1 cellular context compared by ENCODE assay signal in the genomic region with DNA sequence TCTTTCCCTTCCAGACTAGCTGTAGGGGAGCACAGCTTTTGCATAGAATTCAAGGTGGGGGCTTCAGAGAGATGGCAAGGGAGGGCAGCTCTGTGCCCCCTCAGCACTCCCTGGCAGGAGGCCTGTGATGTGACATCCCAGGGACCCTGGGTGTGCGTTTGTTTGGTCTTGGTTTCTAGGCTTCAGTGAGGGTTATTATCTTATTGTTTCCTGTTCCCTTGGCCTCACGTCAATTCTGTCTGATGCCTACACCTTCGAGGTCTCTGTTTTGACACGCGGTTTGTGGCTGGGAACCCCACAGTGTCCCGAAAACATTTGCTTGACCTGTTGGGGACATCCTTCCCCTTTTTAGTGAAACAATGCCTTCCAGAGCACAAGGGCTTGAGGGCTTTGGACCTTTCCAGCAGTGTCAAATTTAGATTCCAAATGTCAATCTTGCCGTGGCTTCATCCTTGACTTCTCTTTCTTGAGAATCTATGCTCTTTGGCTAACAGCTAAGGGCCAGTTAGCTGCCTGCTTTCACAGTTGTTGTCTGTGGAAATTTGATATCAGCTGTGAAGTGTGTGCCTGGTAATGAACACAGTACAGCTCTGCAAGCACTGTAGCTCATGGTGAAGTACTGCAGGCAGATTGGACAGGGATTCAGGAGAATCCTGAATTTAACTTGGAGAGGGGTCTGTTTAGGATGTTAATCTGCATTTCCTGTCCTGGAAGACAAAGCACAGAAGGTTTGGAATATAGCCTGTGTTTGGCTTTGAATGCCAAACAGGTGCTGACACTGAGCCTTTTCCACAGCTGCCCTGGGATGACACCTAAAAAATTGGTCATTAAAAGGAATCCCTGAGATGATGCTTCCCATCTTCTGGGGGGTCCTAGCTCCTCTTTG.
A peak's percentile ranks its signal among the peaks of the same experiment; 100 is the strongest.
TF ChIP-seq lines count a peak whose summit lies in the region.

No MANE protein-coding gene starts in this region.

TF ChIP-seq in GM12878, 131 proteins besides CTCF, POLR2A, EP300 and RAD21 (continued from another document and continues in another):
- TF ChIP-seq, protein P1, sequence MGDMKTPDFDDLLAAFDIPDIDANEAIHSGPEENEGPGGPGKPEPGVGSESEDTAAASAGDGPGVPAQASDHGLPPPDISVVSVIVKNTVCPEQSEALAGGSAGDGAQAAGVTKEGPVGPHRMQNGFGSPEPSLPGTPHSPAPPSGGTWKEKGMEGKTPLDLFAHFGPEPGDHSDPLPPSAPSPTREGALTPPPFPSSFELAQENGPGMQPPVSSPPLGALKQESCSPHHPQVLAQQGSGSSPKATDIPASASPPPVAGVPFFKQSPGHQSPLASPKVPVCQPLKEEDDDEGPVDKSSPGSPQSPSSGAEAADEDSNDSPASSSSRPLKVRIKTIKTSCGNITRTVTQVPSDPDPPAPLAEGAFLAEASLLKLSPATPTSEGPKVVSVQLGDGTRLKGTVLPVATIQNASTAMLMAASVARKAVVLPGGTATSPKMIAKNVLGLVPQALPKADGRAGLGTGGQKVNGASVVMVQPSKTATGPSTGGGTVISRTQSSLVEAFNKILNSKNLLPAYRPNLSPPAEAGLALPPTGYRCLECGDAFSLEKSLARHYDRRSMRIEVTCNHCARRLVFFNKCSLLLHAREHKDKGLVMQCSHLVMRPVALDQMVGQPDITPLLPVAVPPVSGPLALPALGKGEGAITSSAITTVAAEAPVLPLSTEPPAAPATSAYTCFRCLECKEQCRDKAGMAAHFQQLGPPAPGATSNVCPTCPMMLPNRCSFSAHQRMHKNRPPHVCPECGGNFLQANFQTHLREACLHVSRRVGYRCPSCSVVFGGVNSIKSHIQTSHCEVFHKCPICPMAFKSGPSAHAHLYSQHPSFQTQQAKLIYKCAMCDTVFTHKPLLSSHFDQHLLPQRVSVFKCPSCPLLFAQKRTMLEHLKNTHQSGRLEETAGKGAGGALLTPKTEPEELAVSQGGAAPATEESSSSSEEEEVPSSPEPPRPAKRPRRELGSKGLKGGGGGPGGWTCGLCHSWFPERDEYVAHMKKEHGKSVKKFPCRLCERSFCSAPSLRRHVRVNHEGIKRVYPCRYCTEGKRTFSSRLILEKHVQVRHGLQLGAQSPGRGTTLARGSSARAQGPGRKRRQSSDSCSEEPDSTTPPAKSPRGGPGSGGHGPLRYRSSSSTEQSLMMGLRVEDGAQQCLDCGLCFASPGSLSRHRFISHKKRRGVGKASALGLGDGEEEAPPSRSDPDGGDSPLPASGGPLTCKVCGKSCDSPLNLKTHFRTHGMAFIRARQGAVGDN (IDR thresholded peaks at IDR 0.05): peak; percentile 99
- TF ChIP-seq, protein P2, sequence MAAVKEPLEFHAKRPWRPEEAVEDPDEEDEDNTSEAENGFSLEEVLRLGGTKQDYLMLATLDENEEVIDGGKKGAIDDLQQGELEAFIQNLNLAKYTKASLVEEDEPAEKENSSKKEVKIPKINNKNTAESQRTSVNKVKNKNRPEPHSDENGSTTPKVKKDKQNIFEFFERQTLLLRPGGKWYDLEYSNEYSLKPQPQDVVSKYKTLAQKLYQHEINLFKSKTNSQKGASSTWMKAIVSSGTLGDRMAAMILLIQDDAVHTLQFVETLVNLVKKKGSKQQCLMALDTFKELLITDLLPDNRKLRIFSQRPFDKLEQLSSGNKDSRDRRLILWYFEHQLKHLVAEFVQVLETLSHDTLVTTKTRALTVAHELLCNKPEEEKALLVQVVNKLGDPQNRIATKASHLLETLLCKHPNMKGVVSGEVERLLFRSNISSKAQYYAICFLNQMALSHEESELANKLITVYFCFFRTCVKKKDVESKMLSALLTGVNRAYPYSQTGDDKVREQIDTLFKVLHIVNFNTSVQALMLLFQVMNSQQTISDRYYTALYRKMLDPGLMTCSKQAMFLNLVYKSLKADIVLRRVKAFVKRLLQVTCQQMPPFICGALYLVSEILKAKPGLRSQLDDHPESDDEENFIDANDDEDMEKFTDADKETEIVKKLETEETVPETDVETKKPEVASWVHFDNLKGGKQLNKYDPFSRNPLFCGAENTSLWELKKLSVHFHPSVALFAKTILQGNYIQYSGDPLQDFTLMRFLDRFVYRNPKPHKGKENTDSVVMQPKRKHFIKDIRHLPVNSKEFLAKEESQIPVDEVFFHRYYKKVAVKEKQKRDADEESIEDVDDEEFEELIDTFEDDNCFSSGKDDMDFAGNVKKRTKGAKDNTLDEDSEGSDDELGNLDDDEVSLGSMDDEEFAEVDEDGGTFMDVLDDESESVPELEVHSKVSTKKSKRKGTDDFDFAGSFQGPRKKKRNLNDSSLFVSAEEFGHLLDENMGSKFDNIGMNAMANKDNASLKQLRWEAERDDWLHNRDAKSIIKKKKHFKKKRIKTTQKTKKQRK (IDR thresholded peaks at IDR 0.05; ENCODE audit: low read depth, low read length): no peak
- TF ChIP-seq ZNF207 (IDR thresholded peaks at IDR 0.05; ENCODE audit: borderline replicate concordance) (0 out of 2 replicates have a peak, but pooled peaks have one; percentile 13), RUNX3 (IDR thresholded peaks at IDR 0.05; ENCODE audit: low read length) (peak; percentile 80), YBX1 (IDR thresholded peaks at IDR 0.05) (no peak), BHLHE40 (IDR thresholded peaks at IDR 0.05; ENCODE audit: borderline replicate concordance in 1 of 2, low read depth in 2 of 2, low read length in 1 of 2) (peak; percentile 61 to 73; a peak in 2 of 4 replicates), TCF7 (IDR thresholded peaks at IDR 0.05; ENCODE audit: borderline replicate concordance) (no peak), CHD4 (IDR thresholded peaks at IDR 0.05) (no peak), SP1 (IDR thresholded peaks at IDR 0.05; ENCODE audit: low read depth, low read length) (no peak), TARDBP (IDR thresholded peaks at IDR 0.05; ENCODE audit: borderline replicate concordance) (no peak), MXI1 (IDR thresholded peaks at IDR 0.05; ENCODE audit: low read depth, low read length) (peak; percentile 60; the same call in 1 of the 2 replicates), FOXM1 (IDR thresholded peaks at IDR 0.05; ENCODE audit: low read depth, low read length) (peak; percentile 22; the same call in 1 of the 2 replicates), RELA (IDR thresholded peaks at IDR 0.05; ENCODE audit: borderline replicate concordance, partially characterized antibody) (no peak), NR2C1 (IDR thresholded peaks at IDR 0.05) (0 out of 2 replicates have a peak, but pooled peaks have one; percentile 7), BMI1 (IDR thresholded peaks at IDR 0.05; ENCODE audit: borderline replicate concordance) (peak; percentile 63; the same call in 1 of the 2 replicates), TCF3 (IDR thresholded peaks at IDR 0.05; ENCODE audit: borderline replicate concordance, insufficient read depth, low read depth, low read length) (no peak), RBBP5 (conservative IDR thresholded peaks at IDR 0.05) (no peak), SMC3 (IDR thresholded peaks at IDR 0.05; ENCODE audit: borderline replicate concordance, low read length) (peak; percentile 30; the same call in 1 of the 2 replicates), STAT1 (conservative IDR thresholded peaks at IDR 0.05) (no peak), SREBF2 (IDR thresholded peaks at IDR 0.05; ENCODE audit: low read length) (no peak), NRF1 (conservative IDR thresholded peaks at IDR 0.05; ENCODE audit: low read depth, low read length) (no peak), MTA3 (IDR thresholded peaks at IDR 0.05; ENCODE audit: borderline replicate concordance, low read length) (no peak), NFYA (IDR thresholded peaks at IDR 0.05; ENCODE audit: borderline replicate concordance, low read depth, low read length) (no peak), BRCA1 (IDR thresholded peaks at IDR 0.05; ENCODE audit: low read depth, low read length) (no peak), ZNF274 (IDR thresholded peaks at IDR 0.05; ENCODE audit: insufficient read depth, insufficient read length) (no peak)
- TF ChIP-seq, protein P3, sequence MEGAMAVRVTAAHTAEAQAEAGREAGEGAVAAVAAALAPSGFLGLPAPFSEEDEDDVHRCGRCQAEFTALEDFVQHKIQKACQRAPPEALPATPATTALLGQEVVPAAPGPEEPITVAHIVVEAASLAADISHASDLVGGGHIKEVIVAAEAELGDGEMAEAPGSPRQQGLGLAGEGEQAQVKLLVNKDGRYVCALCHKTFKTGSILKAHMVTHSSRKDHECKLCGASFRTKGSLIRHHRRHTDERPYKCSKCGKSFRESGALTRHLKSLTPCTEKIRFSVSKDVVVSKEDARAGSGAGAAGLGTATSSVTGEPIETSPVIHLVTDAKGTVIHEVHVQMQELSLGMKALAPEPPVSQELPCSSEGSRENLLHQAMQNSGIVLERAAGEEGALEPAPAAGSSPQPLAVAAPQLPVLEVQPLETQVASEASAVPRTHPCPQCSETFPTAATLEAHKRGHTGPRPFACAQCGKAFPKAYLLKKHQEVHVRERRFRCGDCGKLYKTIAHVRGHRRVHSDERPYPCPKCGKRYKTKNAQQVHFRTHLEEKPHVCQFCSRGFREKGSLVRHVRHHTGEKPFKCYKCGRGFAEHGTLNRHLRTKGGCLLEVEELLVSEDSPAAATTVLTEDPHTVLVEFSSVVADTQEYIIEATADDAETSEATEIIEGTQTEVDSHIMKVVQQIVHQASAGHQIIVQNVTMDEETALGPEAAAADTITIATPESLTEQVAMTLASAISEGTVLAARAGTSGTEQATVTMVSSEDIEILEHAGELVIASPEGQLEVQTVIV (IDR thresholded peaks at IDR 0.05; ENCODE audit: borderline replicate concordance, partially characterized antibody): no peak
- TF ChIP-seq, protein P4, sequence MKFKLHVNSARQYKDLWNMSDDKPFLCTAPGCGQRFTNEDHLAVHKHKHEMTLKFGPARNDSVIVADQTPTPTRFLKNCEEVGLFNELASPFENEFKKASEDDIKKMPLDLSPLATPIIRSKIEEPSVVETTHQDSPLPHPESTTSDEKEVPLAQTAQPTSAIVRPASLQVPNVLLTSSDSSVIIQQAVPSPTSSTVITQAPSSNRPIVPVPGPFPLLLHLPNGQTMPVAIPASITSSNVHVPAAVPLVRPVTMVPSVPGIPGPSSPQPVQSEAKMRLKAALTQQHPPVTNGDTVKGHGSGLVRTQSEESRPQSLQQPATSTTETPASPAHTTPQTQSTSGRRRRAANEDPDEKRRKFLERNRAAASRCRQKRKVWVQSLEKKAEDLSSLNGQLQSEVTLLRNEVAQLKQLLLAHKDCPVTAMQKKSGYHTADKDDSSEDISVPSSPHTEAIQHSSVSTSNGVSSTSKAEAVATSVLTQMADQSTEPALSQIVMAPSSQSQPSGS (IDR thresholded peaks at IDR 0.05; ENCODE audit: low read length): no peak
- TF ChIP-seq, protein P5, sequence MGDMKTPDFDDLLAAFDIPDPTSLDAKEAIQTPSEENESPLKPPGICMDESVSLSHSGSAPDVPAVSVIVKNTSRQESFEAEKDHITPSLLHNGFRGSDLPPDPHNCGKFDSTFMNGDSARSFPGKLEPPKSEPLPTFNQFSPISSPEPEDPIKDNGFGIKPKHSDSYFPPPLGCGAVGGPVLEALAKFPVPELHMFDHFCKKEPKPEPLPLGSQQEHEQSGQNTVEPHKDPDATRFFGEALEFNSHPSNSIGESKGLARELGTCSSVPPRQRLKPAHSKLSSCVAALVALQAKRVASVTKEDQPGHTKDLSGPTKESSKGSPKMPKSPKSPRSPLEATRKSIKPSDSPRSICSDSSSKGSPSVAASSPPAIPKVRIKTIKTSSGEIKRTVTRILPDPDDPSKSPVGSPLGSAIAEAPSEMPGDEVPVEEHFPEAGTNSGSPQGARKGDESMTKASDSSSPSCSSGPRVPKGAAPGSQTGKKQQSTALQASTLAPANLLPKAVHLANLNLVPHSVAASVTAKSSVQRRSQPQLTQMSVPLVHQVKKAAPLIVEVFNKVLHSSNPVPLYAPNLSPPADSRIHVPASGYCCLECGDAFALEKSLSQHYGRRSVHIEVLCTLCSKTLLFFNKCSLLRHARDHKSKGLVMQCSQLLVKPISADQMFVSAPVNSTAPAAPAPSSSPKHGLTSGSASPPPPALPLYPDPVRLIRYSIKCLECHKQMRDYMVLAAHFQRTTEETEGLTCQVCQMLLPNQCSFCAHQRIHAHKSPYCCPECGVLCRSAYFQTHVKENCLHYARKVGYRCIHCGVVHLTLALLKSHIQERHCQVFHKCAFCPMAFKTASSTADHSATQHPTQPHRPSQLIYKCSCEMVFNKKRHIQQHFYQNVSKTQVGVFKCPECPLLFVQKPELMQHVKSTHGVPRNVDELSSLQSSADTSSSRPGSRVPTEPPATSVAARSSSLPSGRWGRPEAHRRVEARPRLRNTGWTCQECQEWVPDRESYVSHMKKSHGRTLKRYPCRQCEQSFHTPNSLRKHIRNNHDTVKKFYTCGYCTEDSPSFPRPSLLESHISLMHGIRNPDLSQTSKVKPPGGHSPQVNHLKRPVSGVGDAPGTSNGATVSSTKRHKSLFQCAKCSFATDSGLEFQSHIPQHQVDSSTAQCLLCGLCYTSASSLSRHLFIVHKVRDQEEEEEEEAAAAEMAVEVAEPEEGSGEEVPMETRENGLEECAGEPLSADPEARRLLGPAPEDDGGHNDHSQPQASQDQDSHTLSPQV (IDR thresholded peaks at IDR 0.05): no peak
- TF ChIP-seq, protein P6, sequence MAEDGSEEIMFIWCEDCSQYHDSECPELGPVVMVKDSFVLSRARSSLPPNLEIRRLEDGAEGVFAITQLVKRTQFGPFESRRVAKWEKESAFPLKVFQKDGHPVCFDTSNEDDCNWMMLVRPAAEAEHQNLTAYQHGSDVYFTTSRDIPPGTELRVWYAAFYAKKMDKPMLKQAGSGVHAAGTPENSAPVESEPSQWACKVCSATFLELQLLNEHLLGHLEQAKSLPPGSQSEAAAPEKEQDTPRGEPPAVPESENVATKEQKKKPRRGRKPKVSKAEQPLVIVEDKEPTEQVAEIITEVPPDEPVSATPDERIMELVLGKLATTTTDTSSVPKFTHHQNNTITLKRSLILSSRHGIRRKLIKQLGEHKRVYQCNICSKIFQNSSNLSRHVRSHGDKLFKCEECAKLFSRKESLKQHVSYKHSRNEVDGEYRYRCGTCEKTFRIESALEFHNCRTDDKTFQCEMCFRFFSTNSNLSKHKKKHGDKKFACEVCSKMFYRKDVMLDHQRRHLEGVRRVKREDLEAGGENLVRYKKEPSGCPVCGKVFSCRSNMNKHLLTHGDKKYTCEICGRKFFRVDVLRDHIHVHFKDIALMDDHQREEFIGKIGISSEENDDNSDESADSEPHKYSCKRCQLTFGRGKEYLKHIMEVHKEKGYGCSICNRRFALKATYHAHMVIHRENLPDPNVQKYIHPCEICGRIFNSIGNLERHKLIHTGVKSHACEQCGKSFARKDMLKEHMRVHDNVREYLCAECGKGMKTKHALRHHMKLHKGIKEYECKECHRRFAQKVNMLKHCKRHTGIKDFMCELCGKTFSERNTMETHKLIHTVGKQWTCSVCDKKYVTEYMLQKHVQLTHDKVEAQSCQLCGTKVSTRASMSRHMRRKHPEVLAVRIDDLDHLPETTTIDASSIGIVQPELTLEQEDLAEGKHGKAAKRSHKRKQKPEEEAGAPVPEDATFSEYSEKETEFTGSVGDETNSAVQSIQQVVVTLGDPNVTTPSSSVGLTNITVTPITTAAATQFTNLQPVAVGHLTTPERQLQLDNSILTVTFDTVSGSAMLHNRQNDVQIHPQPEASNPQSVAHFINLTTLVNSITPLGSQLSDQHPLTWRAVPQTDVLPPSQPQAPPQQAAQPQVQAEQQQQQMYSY (CRISPR knock-in tag; IDR thresholded peaks at IDR 0.05): no peak
